In the genomic region with DNA sequence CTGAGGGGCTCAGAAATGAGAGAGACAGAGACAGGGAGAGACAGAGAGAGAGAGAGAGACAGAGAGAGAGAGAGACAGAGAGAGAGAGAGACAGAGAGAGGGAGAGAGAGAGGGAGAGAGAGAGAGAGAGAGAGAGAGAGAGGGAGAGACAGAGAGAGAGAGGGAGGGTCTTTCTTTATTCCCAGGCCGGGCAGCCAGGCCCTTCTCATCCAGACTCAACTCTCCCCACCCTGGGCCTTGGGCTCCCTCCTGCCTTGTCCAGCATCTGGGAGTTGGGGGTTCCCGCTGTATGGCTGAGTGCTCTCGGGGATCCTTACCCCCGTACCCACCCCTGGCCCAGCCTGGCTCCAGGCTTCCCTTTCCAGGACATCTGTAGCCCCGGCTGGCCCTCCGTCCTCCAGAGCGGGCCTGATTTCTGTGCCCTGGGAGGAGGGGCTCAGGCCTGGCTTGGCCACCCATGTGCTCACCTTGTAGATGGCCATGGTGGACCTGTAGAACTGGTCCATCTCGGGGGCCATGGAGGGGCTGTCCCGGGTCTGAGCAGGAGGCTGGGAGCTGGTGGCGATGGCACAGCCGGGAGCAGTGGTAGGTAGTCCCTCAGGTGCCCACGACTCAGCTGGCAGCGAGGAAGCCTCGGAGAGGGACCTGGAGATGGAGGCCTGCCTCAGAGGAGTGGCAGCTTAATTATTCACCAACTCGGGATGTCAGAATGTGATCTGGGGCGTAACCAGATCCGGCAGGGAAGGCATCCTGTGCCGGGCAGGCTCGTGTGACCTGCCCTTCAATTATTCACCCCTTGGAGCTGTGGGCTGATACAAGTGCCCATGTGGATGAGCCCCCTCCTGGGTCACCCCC, we compare ENCODE assay signal across 14 cellular contexts. TPM values are rescaled to one million over a fixed set of nuclear protein-coding genes. Genes with fewer than 3 reads are reported as not detected.
A peak's percentile ranks its signal among the peaks of the same experiment; 100 is the strongest.
DNase-seq lines count a peak whose midpoint lies in the region; ATAC-seq and TF ChIP-seq lines count a peak whose summit lies in the region.
"Had no signal": no experiment of that assay in that cellular context is flagged by ENCODE, and none has a peak within 500 bp of the region (broad histone marks: within the 10 kb centered on the region; RNA-seq: fewer than 3 reads in every experiment).

A gene with protein sequence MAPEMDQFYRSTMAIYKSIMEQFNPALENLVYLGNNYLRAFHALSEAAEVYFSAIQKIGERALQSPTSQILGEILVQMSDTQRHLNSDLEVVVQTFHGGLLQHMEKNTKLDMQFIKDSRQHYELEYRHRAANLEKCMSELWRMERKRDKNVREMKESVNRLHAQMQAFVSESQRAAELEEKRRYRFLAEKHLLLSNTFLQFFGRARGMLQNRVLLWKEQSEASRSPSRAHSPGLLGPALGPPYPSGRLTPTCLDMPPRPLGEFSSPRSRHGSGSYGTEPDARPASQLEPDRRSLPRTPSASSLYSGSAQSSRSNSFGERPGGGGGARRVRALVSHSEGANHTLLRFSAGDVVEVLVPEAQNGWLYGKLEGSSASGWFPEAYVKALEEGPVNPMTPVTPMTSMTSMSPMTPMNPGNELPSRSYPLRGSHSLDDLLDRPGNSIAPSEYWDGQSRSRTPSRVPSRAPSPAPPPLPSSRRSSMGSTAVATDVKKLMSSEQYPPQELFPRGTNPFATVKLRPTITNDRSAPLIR (minus strand): TSS at position 677 of the 855 bp plus-strand sequence. CDS start 159 bp downstream, at position 518.

- CTCF ChIA-PET in activated B cell treated with CpG ODN at 0.5 μM for 24 hours (lab: Charles Lee): no interaction called here
- CTCF ChIA-PET in SK-N-SH (lab: Yijun Ruan, JAX): interaction anchor here (1.3 kb wide), 1 partner anchor 10 kb away, joined by 4 read pairs; no protein-coding TSS in a partner anchor

- H3K36me3 Mint-ChIP-seq in activated naive CD4-positive, alpha-beta T cell treated with anti-CD3 and anti-CD28 coated beads, Interleukin-2, amount 50 U/mL, for 72 hours: no peaks in the 10 kb centered on the region
- peaks cover 3% of the 10 kb centered on the region for H3K36me3 Mint-ChIP-seq in activated B cell treated with CpG ODN at 0.5 μM for 24 hours (ENCODE audit: low read depth)

- TF ChIP-seq EP300 in transverse colon (IDR thresholded peaks at IDR 0.05; ENCODE audit: low read depth) (no peak), SK-N-SH (IDR thresholded peaks at IDR 0.05; ENCODE audit: borderline replicate concordance in 1 of 2, low read depth in 1 of 2, low read length in 1 of 2) (no peak)

- in situ Hi-C loops in transverse colon (cut with MboI; ENCODE audit: low pct_ligation_motif_present in 1 of 4, low pct_unique_long_range_greater_than_20kb in 1 of 4, low sequenced_read_pairs in 3 of 4): loop anchor here in 3 of 4 donors (25.0 kb wide), 3 partner anchors 127 to 252 kb away; no protein-coding TSS in a partner anchor

- H3K79me2 ChIP-seq in SK-N-SH (ENCODE audit: insufficient read depth): no peaks in the 10 kb centered on the region

- H3K4me3 ChIP-seq in transverse colon: peak within 1 kb of the TSS; percentile 10 to 51 (median 31)
- H3K4me3 ChIP-seq in SK-N-SH (ENCODE audit: low read depth in 2 of 2, low read length in 1 of 2): no peak within 1 kb of the TSS
- H3K4me3 ChIP-seq: thoracic aorta had no signal

- H3K9me3 Mint-ChIP-seq in activated naive CD4-positive, alpha-beta T cell treated with anti-CD3 and anti-CD28 coated beads, Interleukin-2, amount 50 U/mL, for 72 hours: no peaks in the 10 kb centered on the region
- no peaks in the 10 kb centered on the region for H3K9me3 Mint-ChIP-seq in activated B cell treated with CpG ODN at 0.5 μM for 24 hours

- H3K9me2 ChIP-seq in SK-N-SH: no peaks in the 10 kb centered on the region

- H3K27ac Mint-ChIP-seq in activated naive CD4-positive, alpha-beta T cell treated with anti-CD3 and anti-CD28 coated beads, Interleukin-2, amount 50 U/mL, for 72 hours: peak within 1 kb of the TSS; percentile 62 to 77
- peak within 1 kb of the TSS; percentile 56 for H3K27ac Mint-ChIP-seq in activated B cell treated with CpG ODN at 0.5 μM for 24 hours

- H3K27me3 ChIP-seq in transverse colon (no peaks in the 10 kb centered on the region), SK-N-SH (ENCODE audit: insufficient read depth) (no peaks in the 10 kb centered on the region)

- H4K20me1 ChIP-seq in SK-N-SH (ENCODE audit: insufficient read depth): no peaks in the 10 kb centered on the region

- H3K4me1 ChIP-seq in transverse colon (peaks cover 9 to 58% (median 47%) of the 10 kb centered on the region in 4 donors), SK-N-SH (ENCODE audit: control insufficient read depth in 1 of 2, insufficient read depth in 2 of 2, low read depth in 1 of 2, low read length in 1 of 2) (no peaks in the 10 kb centered on the region; a peak in 1 of 4 replicates)

- no peak within 1 kb of the TSS for H3K4me3 Mint-ChIP-seq in activated B cell treated with CpG ODN at 0.5 μM for 24 hours

- POLR2A ChIA-PET in activated B cell treated with CpG ODN at 0.5 μM for 24 hours (lab: Charles Lee) (no interaction called here), SK-N-SH (lab: Yijun Ruan, JAX) (no interaction called here)

- 48 to 76% methylated on average over 3 to 12 of the region's 19 CpGs for WGBS in transverse colon (ENCODE audit: low coverage in 1 of 2), 2 donors
- no CpG with 5 or more reads among the region's 19 CpGs for WGBS in SK-N-SH (ENCODE audit: low lambda C conversion rate)

- H3K4me1 Mint-ChIP-seq in activated B cell treated with CpG ODN at 0.5 μM for 24 hours: no peaks in the 10 kb centered on the region

- ATAC-seq in activated naive CD4-positive, alpha-beta T cell treated with anti-CD3 and anti-CD28 coated beads, Interleukin-2, amount 50 U/mL, for 72 hours: no peak
- ATAC-seq in activated B cell treated with CpG ODN at 0.5 μM for 24 hours (ENCODE audit: low read depth) (no peak), left colon (peak; percentile 65), GM18868 (IDR thresholded peaks at IDR 0.05; ENCODE audit: unreplicated experiment) (no peak)

- TF ChIP-seq CTCF in activated B cell treated with CpG ODN at 0.5 μM for 24 hours (IDR thresholded peaks at IDR 0.05): no peak
- TF ChIP-seq CTCF in transverse colon (IDR thresholded peaks at IDR 0.05): no peak
- no peak for TF ChIP-seq CTCF in SK-N-SH (IDR thresholded peaks at IDR 0.05)

- H3F3A ChIP-seq in SK-N-SH (replicated peaks; ENCODE audit: insufficient read depth): no peaks in the 10 kb centered on the region

- H3K9me3 ChIP-seq in transverse colon (no peaks in the 10 kb centered on the region), SK-N-SH (no peaks in the 10 kb centered on the region)
- H3K9me3 ChIP-seq: thoracic aorta had no signal

- peak; percentile 85 for TF ChIP-seq POLR2A in transverse colon (IDR thresholded peaks at IDR 0.05)

- H3K27me3 Mint-ChIP-seq in activated B cell treated with CpG ODN at 0.5 μM for 24 hours: no peaks in the 10 kb centered on the region

- H3K36me3 ChIP-seq in transverse colon: no peaks in the 10 kb centered on the region
- H3K36me3 ChIP-seq in SK-N-SH (replicated peaks in 1 of 2; ENCODE audit: control insufficient read depth in 1 of 2, insufficient read depth in 2 of 2, low read length in 1 of 2): no peaks in the 10 kb centered on the region
- H3K36me3 ChIP-seq: thoracic aorta had no signal

- TF ChIP-seq RAD21 in SK-N-SH (IDR thresholded peaks at IDR 0.05; ENCODE audit: low read length): no peak

- no peak within 1 kb of the TSS for H2AFZ ChIP-seq in SK-N-SH (ENCODE audit: low read depth)

- H3K27ac ChIP-seq in transverse colon (peak within 1 kb of the TSS; percentile 83 to 93 (median 86)), SK-N-SH (ENCODE audit: low read depth in 2 of 2, low read length in 1 of 2) (no peak within 1 kb of the TSS)
- H3K27ac ChIP-seq: thoracic aorta had no signal

- no peak for DNase-seq in activated naive CD4-positive, alpha-beta T cell treated with anti-CD3 and anti-CD28 coated beads, Interleukin-2, amount 50 U/mL, for 72 hours (ENCODE audit: low spot score in 2 of 2)
- no peak for DNase-seq in activated naive CD4-positive, alpha-beta T cell treated with anti-CD3 and anti-CD28 coated beads, Interleukin-2, amount 50 U/mL, for 16 hours
- DNase-seq in activated B cell treated with CpG ODN at 0.5 μM for 24 hours (no peak), left colon (peak; percentile 74 to 82), transverse colon (peak; percentile 80), nucleus accumbens (lab: John Stamatoyannopoulos, UW) (no peak), SK-N-SH (no peak)
- DNase-seq: amniotic stem cell; NCI-H1694; occipital lobe; OCI-M1; stimulated activated CD4-positive, alpha-beta T cell treated with anti-CD3 and anti-CD28 coated beads, Interleukin-4, amount 100 ng/mL, for 24 hours had no signal

- no peak within 1 kb of the TSS for H3K9ac ChIP-seq in SK-N-SH

- no peak within 1 kb of the TSS for H3K4me2 ChIP-seq in SK-N-SH

- intact Hi-C loops in activated B cell treated with CpG ODN at 0.5 μM for 24 hours (cut with micrococcal nuclease): loop anchor here (5.0 kb wide), 1 partner anchor 102 kb away; no protein-coding TSS in a partner anchor
- intact Hi-C loops in left colon (cut with DNase I, micrococcal nuclease): no loop called here
- intact Hi-C loops in transverse colon (cut with DNase I; ENCODE audit: low total_unique reads): loop anchor here (5.0 to 10.0 kb wide), 2 partner anchors 125 to 242 kb away; no protein-coding TSS in a partner anchor

TF ChIP-seq in SK-N-SH, 30 proteins besides CTCF, POLR2A, EP300 and RAD21 (continues in another document):
- TF ChIP-seq, protein P1, sequence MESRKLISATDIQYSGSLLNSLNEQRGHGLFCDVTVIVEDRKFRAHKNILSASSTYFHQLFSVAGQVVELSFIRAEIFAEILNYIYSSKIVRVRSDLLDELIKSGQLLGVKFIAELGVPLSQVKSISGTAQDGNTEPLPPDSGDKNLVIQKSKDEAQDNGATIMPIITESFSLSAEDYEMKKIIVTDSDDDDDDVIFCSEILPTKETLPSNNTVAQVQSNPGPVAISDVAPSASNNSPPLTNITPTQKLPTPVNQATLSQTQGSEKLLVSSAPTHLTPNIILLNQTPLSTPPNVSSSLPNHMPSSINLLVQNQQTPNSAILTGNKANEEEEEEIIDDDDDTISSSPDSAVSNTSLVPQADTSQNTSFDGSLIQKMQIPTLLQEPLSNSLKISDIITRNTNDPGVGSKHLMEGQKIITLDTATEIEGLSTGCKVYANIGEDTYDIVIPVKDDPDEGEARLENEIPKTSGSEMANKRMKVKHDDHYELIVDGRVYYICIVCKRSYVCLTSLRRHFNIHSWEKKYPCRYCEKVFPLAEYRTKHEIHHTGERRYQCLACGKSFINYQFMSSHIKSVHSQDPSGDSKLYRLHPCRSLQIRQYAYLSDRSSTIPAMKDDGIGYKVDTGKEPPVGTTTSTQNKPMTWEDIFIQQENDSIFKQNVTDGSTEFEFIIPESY (IDR thresholded peaks at IDR 0.05; ENCODE audit: borderline replicate concordance, low read depth): no peak

RNA-seq across cellular contexts. Expression of the gene that starts here (rescaled TPM):
- total RNA-seq in activated naive CD4-positive, alpha-beta T cell treated with anti-CD3 and anti-CD28 coated beads, Interleukin-2, amount 50 U/mL, for 72 hours: 1 to 10 TPM; 1.1 to 1.3 TPM
- total RNA-seq in activated B cell treated with CpG ODN at 0.5 μM for 24 hours (0.34 and 0.64 TPM in 2 replicates), left colon (10 to 100 TPM; 61.2 to 84.6 TPM), transverse colon (100 to 1,000 TPM; 106 to 337 (median 127) TPM)
- polyA plus RNA-seq in SK-N-SH (2012; rRNA removed): 0.13 and 0.16 TPM in 2 replicates
- 0.03 and 0.05 TPM in 2 replicates for polyA plus RNA-seq in SK-N-SH (2012; cell fraction: cytosol; rRNA removed)
- polyA plus RNA-seq in SK-N-SH (2012; cell fraction: nucleus; rRNA removed): 1.4 and 2.6 TPM in 2 replicates
- total RNA-seq: occipital lobe had no signal

Comparison
In these comparisons a context has a peak if more than half of its experiments do, and no peak if none do; other contexts are left out.
1. RNA of the gene that starts here (total RNA-seq): 106 to 337 TPM in transverse colon and 61.2 to 84.6 TPM in left colon; 1.1 to 1.3 TPM in activated naive CD4-positive, alpha-beta T cell treated with anti-CD3 and anti-CD28 coated beads, Interleukin-2, amount 50 U/mL, for 72 hours and 0.34 to 0.64 TPM in activated B cell treated with CpG ODN at 0.5 μM for 24 hours; every median in the first group is over 10 times any median in the second.
2. DNase-seq: peak in left colon (2 of 2) and transverse colon (single experiment); none in activated naive CD4-positive, alpha-beta T cell treated with anti-CD3 and anti-CD28 coated beads, Interleukin-2, amount 50 U/mL, for 72 hours (0 of 2), activated naive CD4-positive, alpha-beta T cell treated with anti-CD3 and anti-CD28 coated beads, Interleukin-2, amount 50 U/mL, for 16 hours (single experiment), activated B cell treated with CpG ODN at 0.5 μM for 24 hours (single experiment), nucleus accumbens (0 of 56) and SK-N-SH (single experiment).
3. H3K27ac ChIP-seq: peak in transverse colon (4 of 4); none in SK-N-SH (0 of 2).
4. H3K4me3 ChIP-seq: peak in transverse colon (4 of 4); none in SK-N-SH (0 of 2).
5. intact Hi-C loops: an anchor here in activated B cell treated with CpG ODN at 0.5 μM for 24 hours (5.0 kb wide) and transverse colon (5.0 to 10.0 kb wide); none called in left colon.